Comparison of ENCODE assay signal across 20 cellular contexts in genomic region chr22:22034469-22035132, GRCh38.
"Had no signal": no experiment of that assay in that cellular context is flagged by ENCODE, and none has a peak within 500 bp of the region (broad histone marks: within the 10 kb centered on the region; RNA-seq: fewer than 3 reads in every experiment).

No MANE protein-coding gene starts in this region.

- H3K27me3 ChIP-seq: gastrocnemius medialis, heart right ventricle, sigmoid colon, transverse colon had no signal

- H3K9me3 Mint-ChIP-seq: naive thymus-derived CD8-positive, alpha-beta T cell had no signal

- H3K36me3 Mint-ChIP-seq: naive thymus-derived CD8-positive, alpha-beta T cell had no signal

- FAIRE-seq: endometrium, islet of Langerhans had no signal

- H3K4me3 ChIP-seq: dorsolateral prefrontal cortex, gastrocnemius medialis, heart right ventricle, sigmoid colon, skin epidermis, stomach, thoracic aorta, transverse colon had no signal

- H3K9me3 ChIP-seq: gastrocnemius medialis, heart right ventricle, sigmoid colon, stomach, thoracic aorta, transverse colon had no signal

- H3K36me3 ChIP-seq: gastrocnemius medialis, heart right ventricle, sigmoid colon, stomach, thoracic aorta, transverse colon had no signal

- H3K4me3 Mint-ChIP-seq: naive thymus-derived CD8-positive, alpha-beta T cell had no signal

- DNase-seq: cortex of kidney; dorsolateral prefrontal cortex; effector memory CD4-positive, alpha-beta T cell; gastrocnemius medialis; heart right ventricle; hypothalamus; kidney glomerular epithelial cell; naive thymus-derived CD8-positive, alpha-beta T cell; sigmoid colon; stimulated activated CD4-positive, alpha-beta T cell treated with anti-CD3 and anti-CD28 coated beads, Interleukin-2, amount 100 ng/mL, for 24 hours; stimulated activated CD4-positive, alpha-beta T cell treated with anti-CD3 and anti-CD28 coated beads, Interleukin-4, amount 100 ng/mL, for 4 hours; stimulated activated naive CD4-positive, alpha-beta T cell; stomach; substantia nigra; transverse colon had no signal

- H3K4me1 ChIP-seq: sigmoid colon, stomach, transverse colon had no signal

- ATAC-seq: esophagus mucosa; gastrocnemius medialis; heart right ventricle; naive thymus-derived CD8-positive, alpha-beta T cell had no signal

- H3K27ac Mint-ChIP-seq: naive thymus-derived CD8-positive, alpha-beta T cell had no signal

- H3K27ac ChIP-seq: dorsolateral prefrontal cortex, gastrocnemius medialis, heart right ventricle, sigmoid colon, skin epidermis, stomach, thoracic aorta, transverse colon had no signal
